ENCODE assay signal across 24 cellular contexts in genomic region chr15:73582961-73583360, GRCh38.
"Had no signal": no experiment of that assay in that cellular context is flagged by ENCODE, and none has a peak within 500 bp of the region (broad histone marks: within the 10 kb centered on the region; RNA-seq: fewer than 3 reads in every experiment).

No MANE protein-coding gene starts in this region.

- ATAC-seq: activated CD8-positive, alpha-beta T cell treated with anti-CD3 and anti-CD28 coated beads for 36 hours; activated naive CD8-positive, alpha-beta T cell treated with anti-CD3 and anti-CD28 coated beads, Interleukin-2, amount 50 U/mL, for 24 hours; activated T-cell treated with anti-CD3 and anti-CD28 coated beads, Interleukin-2, amount 50 U/mL, for 4 hours; heart right ventricle; left colon; pancreas; psoas muscle had no signal

- H3K4me1 ChIP-seq: pancreas, psoas muscle, tibial nerve had no signal

- H3K4me1 Mint-ChIP-seq: activated B cell treated with CpG ODN at 0.5 μM for 24 hours, memory B cell had no signal

- H3K9me3 Mint-ChIP-seq: activated B cell treated with CpG ODN at 0.5 μM for 24 hours; activated CD8-positive, alpha-beta T cell treated with anti-CD3 and anti-CD28 coated beads for 36 hours; activated naive CD8-positive, alpha-beta T cell treated with anti-CD3 and anti-CD28 coated beads, Interleukin-2, amount 50 U/mL, for 24 hours; activated T-cell treated with anti-CD3 and anti-CD28 coated beads, Interleukin-2, amount 50 U/mL, for 4 hours; endodermal cell; memory B cell; nephron; stimulated activated naive CD8-positive, alpha-beta T cell treated with anti-CD3 and anti-CD28 coated beads, Interleukin-15, amount 100 ng/mL, for 72 hours had no signal

- H3K4me3 ChIP-seq: cardiac muscle cell, heart right ventricle, pancreas, psoas muscle, right atrium auricular region, spleen, suprapubic skin, tibial nerve had no signal

- DNase-seq: activated B cell treated with CpG ODN at 0.5 μM for 24 hours; activated CD4-positive, alpha-beta T cell treated with anti-CD3 and anti-CD28 coated beads for 4 hours; activated CD8-positive, alpha-beta T cell treated with anti-CD3 and anti-CD28 coated beads for 36 hours; activated gamma-delta T cell; activated naive CD4-positive, alpha-beta T cell treated with anti-CD3 and anti-CD28 coated beads, Interleukin-2, amount 50 U/mL, for 16 hours; activated naive CD8-positive, alpha-beta T cell treated with anti-CD3 and anti-CD28 coated beads, Interleukin-2, amount 50 U/mL, for 24 hours; activated T-cell treated with anti-CD3 and anti-CD28 coated beads, Interleukin-2, amount 50 U/mL, for 4 hours; cortex of kidney; endodermal cell; heart right ventricle; islet precursor cell; left colon; pancreas; psoas muscle; spleen; stimulated activated CD4-positive, alpha-beta T cell treated with anti-CD3 and anti-CD28 coated beads, Interleukin-4, amount 100 ng/mL, for 1 hour had no signal

- H3K27me3 Mint-ChIP-seq: activated B cell treated with CpG ODN at 0.5 μM for 24 hours; activated CD8-positive, alpha-beta T cell treated with anti-CD3 and anti-CD28 coated beads for 36 hours; activated naive CD8-positive, alpha-beta T cell treated with anti-CD3 and anti-CD28 coated beads, Interleukin-2, amount 50 U/mL, for 24 hours; memory B cell; stimulated activated naive CD8-positive, alpha-beta T cell treated with anti-CD3 and anti-CD28 coated beads, Interleukin-15, amount 100 ng/mL, for 72 hours had no signal

- H3K27me3 ChIP-seq: cardiac muscle cell, heart right ventricle, pancreas, right atrium auricular region, spleen, suprapubic skin, tibial nerve had no signal

- H3K9me3 ChIP-seq: heart right ventricle, pancreas, psoas muscle, right atrium auricular region, spleen, suprapubic skin, tibial nerve had no signal

- H3K4me3 Mint-ChIP-seq: activated B cell treated with CpG ODN at 0.5 μM for 24 hours; activated CD8-positive, alpha-beta T cell treated with anti-CD3 and anti-CD28 coated beads for 36 hours; activated naive CD8-positive, alpha-beta T cell treated with anti-CD3 and anti-CD28 coated beads, Interleukin-2, amount 50 U/mL, for 24 hours; activated T-cell treated with anti-CD3 and anti-CD28 coated beads, Interleukin-2, amount 50 U/mL, for 4 hours; endodermal cell; memory B cell; nephron; stimulated activated naive CD8-positive, alpha-beta T cell treated with anti-CD3 and anti-CD28 coated beads, Interleukin-15, amount 100 ng/mL, for 72 hours had no signal

- H3K27ac ChIP-seq: cardiac muscle cell, epithelial cell of prostate, heart right ventricle, pancreas, psoas muscle, right atrium auricular region, suprapubic skin, tibial nerve had no signal

- H3K27ac Mint-ChIP-seq: activated B cell treated with CpG ODN at 0.5 μM for 24 hours; activated CD8-positive, alpha-beta T cell treated with anti-CD3 and anti-CD28 coated beads for 36 hours; activated naive CD8-positive, alpha-beta T cell treated with anti-CD3 and anti-CD28 coated beads, Interleukin-2, amount 50 U/mL, for 24 hours; endodermal cell; memory B cell had no signal
